ENCODE assay signal across 14 cellular contexts in the genomic region with DNA sequence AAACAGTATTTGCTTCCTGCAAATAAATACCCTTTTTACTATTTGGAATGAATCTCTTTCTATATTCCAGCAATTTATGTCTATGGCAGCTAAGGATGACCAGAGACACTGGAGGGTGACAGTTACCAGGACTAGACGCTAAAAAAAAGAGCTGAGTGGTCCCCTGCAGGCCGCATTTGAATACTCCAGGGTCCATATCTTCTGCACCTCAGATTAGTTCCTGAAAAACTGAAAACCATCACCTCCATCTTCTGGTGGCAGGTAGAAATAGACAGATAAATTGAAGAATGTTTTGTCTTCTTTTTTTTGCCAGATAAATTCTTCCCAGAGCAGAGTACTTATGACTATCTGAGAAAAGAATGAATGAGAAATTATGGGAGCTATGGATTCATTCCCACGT.
"Had no signal": no experiment of that assay in that cellular context is flagged by ENCODE, and none has a peak within 500 bp of the region (broad histone marks: within the 10 kb centered on the region; RNA-seq: fewer than 3 reads in every experiment).

No MANE protein-coding gene starts in this region.

- H3K27me3 ChIP-seq: brain microvascular endothelial cell, thyroid gland had no signal

- H3K36me3 ChIP-seq: brain microvascular endothelial cell, lower lobe of right lung, neutrophil, thyroid gland had no signal

- DNase-seq: activated CD4-positive, alpha-beta memory T cell treated with anti-CD3 and anti-CD28 coated beads, Interleukin-2, amount 10 ng/mL, durations not matched to agents 7 days and 5 days; activated CD4-positive, alpha-beta T cell treated with anti-CD3 and anti-CD28 coated beads for 36 hours; activated gamma-delta T cell treated with Interleukin-2 at 50 U/mL for 16 hours; activated naive CD8-positive, alpha-beta T cell treated with anti-CD3 and anti-CD28 coated beads for 36 hours; activated T-cell treated with anti-CD3 and anti-CD28 coated beads, Interleukin-2, amount 50 U/mL, for 48 hours; brain microvascular endothelial cell; cerebellar nuclear complex; dermis blood vessel endothelial cell; immature natural killer cell; lower lobe of right lung; naive B cell; thyroid gland had no signal

- H3K4me3 Mint-ChIP-seq: activated CD4-positive, alpha-beta memory T cell treated with anti-CD3 and anti-CD28 coated beads, Interleukin-2, amount 10 ng/mL, durations not matched to agents 7 days and 5 days; activated CD4-positive, alpha-beta T cell treated with anti-CD3 and anti-CD28 coated beads for 36 hours; activated naive CD8-positive, alpha-beta T cell treated with anti-CD3 and anti-CD28 coated beads for 36 hours; immature natural killer cell; naive B cell had no signal

- H3K27ac ChIP-seq: brain microvascular endothelial cell, lower lobe of right lung, neutrophil, skin epidermis, thyroid gland had no signal

- H3K9me3 Mint-ChIP-seq: activated CD4-positive, alpha-beta memory T cell treated with anti-CD3 and anti-CD28 coated beads, Interleukin-2, amount 10 ng/mL, durations not matched to agents 7 days and 5 days had no signal

- H3K4me1 Mint-ChIP-seq: activated CD4-positive, alpha-beta memory T cell treated with anti-CD3 and anti-CD28 coated beads, Interleukin-2, amount 10 ng/mL, durations not matched to agents 7 days and 5 days; activated CD4-positive, alpha-beta T cell treated with anti-CD3 and anti-CD28 coated beads for 36 hours; activated naive CD8-positive, alpha-beta T cell treated with anti-CD3 and anti-CD28 coated beads for 36 hours; immature natural killer cell; naive B cell had no signal

- H3K9me3 ChIP-seq: neutrophil, thyroid gland had no signal

- ATAC-seq: activated CD4-positive, alpha-beta T cell treated with anti-CD3 and anti-CD28 coated beads for 36 hours; lower lobe of right lung had no signal

- H3K4me3 ChIP-seq: lower lobe of right lung, skin epidermis, thyroid gland had no signal

- H3K27ac Mint-ChIP-seq: activated CD4-positive, alpha-beta memory T cell treated with anti-CD3 and anti-CD28 coated beads, Interleukin-2, amount 10 ng/mL, durations not matched to agents 7 days and 5 days; activated CD4-positive, alpha-beta T cell treated with anti-CD3 and anti-CD28 coated beads for 36 hours; activated naive CD8-positive, alpha-beta T cell treated with anti-CD3 and anti-CD28 coated beads for 36 hours; immature natural killer cell; naive B cell had no signal

- H3K4me1 ChIP-seq: lower lobe of right lung had no signal

- H3K36me3 Mint-ChIP-seq: immature natural killer cell, naive B cell had no signal
